Comparison of ENCODE assay signal across 1 cellular context in genomic region chr7:23234569-23235296, GRCh38.
TF ChIP-seq lines count a peak whose summit lies in the region.

No MANE protein-coding gene starts in this region.

TF ChIP-seq in SK-N-SH, 30 proteins besides CTCF, POLR2A, EP300 and RAD21 (continued from another document):
- TF ChIP-seq ZBTB33 (IDR thresholded peaks at IDR 0.05; ENCODE audit: borderline replicate concordance, low read depth): no peak
- no peak for TF ChIP-seq MEF2A (IDR thresholded peaks at IDR 0.05; ENCODE audit: borderline replicate concordance, low read depth)
- no peak for TF ChIP-seq EZH2phosphoT487 (IDR thresholded peaks at IDR 0.05; ENCODE audit: borderline replicate concordance, low read depth)
